ENCODE assay signal across 8 cellular contexts in the genomic region with DNA sequence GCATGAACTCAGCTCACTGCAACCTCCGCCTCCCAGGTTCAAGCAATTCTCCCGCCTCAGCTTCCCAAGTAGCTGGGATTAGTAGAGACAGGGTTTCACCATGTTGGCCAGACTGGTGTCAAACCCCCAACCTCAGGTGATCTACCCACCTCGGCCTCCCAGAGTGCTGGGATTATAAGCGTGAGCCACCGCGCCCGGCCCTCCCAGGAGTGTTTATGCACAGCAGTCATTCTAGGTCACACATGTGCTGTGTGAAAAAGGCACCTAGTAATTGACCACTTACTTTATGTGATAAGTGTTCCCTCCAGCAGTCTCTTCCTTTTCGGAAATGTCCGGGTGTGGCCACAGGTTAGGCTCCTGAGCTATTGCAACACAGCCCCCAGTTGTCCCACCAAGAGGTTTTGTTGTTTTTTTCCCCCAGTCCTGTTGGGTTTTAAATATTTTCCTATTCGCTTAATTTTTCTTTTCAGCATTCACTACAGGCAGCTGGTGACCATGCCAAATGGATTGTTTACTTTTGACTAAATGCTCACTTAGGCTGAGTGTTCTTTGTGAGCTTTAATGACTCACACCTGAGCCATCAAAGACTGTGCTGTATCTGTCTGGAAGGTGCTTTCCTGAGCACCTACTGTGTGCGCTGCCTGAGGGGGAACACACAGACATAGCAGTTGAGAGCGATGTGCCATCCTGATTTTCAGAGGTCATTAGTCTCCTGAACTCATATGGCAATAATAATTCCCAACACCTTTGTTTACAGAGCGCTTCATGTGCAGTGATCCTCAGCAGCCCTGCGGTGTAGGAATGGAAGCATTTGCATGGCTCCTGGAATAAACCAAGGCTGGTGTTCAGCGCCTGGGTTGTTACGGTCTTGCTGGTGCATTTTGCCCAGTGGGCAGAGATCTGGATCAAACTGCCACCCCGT.
DNase-seq lines count a peak whose midpoint lies in the region; ATAC-seq and TF ChIP-seq lines count a peak whose summit lies in the region.
"Had no signal": no experiment of that assay in that cellular context is flagged by ENCODE, and none has a peak within 500 bp of the region (broad histone marks: within the 10 kb centered on the region; RNA-seq: fewer than 3 reads in every experiment).

No MANE protein-coding gene starts in this region.

- H3K4me3 Mint-ChIP-seq in chondrocyte (ENCODE audit: unreplicated experiment): no peak overlapping the region

- H3K36me3 Mint-ChIP-seq in chondrocyte (ENCODE audit: low read depth): peaks cover 14% of the 10 kb centered on the region

- H3K9me3 ChIP-seq in HUES48 (ENCODE audit: control insufficient read depth, insufficient read depth, low read length): no peaks in the 10 kb centered on the region

- H3K4me1 ChIP-seq in HUES48 (ENCODE audit: control insufficient read depth, insufficient read depth, low read length): peaks cover 35% of the 10 kb centered on the region

- no peaks in the 10 kb centered on the region for H3K9me3 Mint-ChIP-seq in chondrocyte (ENCODE audit: low read depth)

- peaks cover 3% of the 10 kb centered on the region; the same call in 1 of the 2 replicates for H3K27me3 ChIP-seq in HUES48 (ENCODE audit: control insufficient read depth, insufficient read depth, low read length)

- peaks cover 26% of the 10 kb centered on the region for H3K4me1 Mint-ChIP-seq in chondrocyte (ENCODE audit: low read depth)

- no peaks in the 10 kb centered on the region for H3K27me3 Mint-ChIP-seq in chondrocyte (ENCODE audit: low read depth)

- TF ChIP-seq CTCF in chondrocyte (IDR thresholded peaks at IDR 0.05): no peak

- no peak overlapping the region for H3K9ac ChIP-seq in HUES48 (ENCODE audit: low read depth, low read length)

- H3K4me3 ChIP-seq in HUES48 (ENCODE audit: low read depth, low read length): no peak overlapping the region

- no peak for ATAC-seq in HG03342 (IDR thresholded peaks at IDR 0.05; ENCODE audit: unreplicated experiment)

- H3K36me3 ChIP-seq in HUES48 (ENCODE audit: control insufficient read depth, insufficient read depth, low read length): no peaks in the 10 kb centered on the region; the same call in 1 of the 2 replicates

- DNase-seq in NCI-H510A treated with DMSO at 0.1 percent for 48 hours (lab: John Stamatoyannopoulos, UW): peak; percentile 92
- no peak for DNase-seq in chondrocyte (ENCODE audit: low spot score)
- DNase-seq in stimulated activated CD8-positive, alpha-beta memory T cell treated with anti-CD3 and anti-CD28 coated beads, Interleukin-4, amount 100 ng/mL, for 48 hours: peak; percentile 12
- no peak for DNase-seq in SKM-1 (lab: John Stamatoyannopoulos, UW; ENCODE audit: unreplicated experiment)
- DNase-seq in epidermal melanocyte (ENCODE audit: insufficient read length, low spot score): no peak
- DNase-seq: activated CD4-positive, alpha-beta T cell treated with anti-CD3 and anti-CD28 coated beads, Interleukin-2, amount 50 U/mL, for 4 hours had no signal

- H3K27ac ChIP-seq in HUES48 (ENCODE audit: low read depth, low read length): peak overlapping the region; percentile 82

- H3K27ac Mint-ChIP-seq in chondrocyte (ENCODE audit: unreplicated experiment): peak overlapping the region; percentile 20

Comparison
In these comparisons a context has a peak if more than half of its experiments do, and no peak if none do; other contexts are left out.
1. DNase-seq: peak in NCI-H510A treated with DMSO at 0.1 percent for 48 hours (single experiment) and stimulated activated CD8-positive, alpha-beta memory T cell treated with anti-CD3 and anti-CD28 coated beads, Interleukin-4, amount 100 ng/mL, for 48 hours (single experiment); none in chondrocyte (single experiment), SKM-1 (single experiment) and epidermal melanocyte (single experiment).